17 cellular contexts compared by ENCODE assay signal in genomic region chr5:115435065-115435775, GRCh38.
"Had no signal": no experiment of that assay in that cellular context is flagged by ENCODE, and none has a peak within 500 bp of the region (broad histone marks: within the 10 kb centered on the region; RNA-seq: fewer than 3 reads in every experiment).

No MANE protein-coding gene starts in this region.

- H3K27ac ChIP-seq: ovary, thyroid gland, uterus had no signal

- H3K4me1 ChIP-seq: thyroid gland, uterus had no signal

- ATAC-seq: activated T-cell treated with anti-CD3 and anti-CD28 coated beads, Interleukin-2, amount 50 U/mL, for 72 hours; gastrocnemius medialis; left colon; mucosa of descending colon; naive thymus-derived CD4-positive, alpha-beta T cell; sciatic nerve had no signal

- H3K36me3 ChIP-seq: gastrocnemius medialis, ovary, thyroid gland, uterus had no signal

- H3K9me3 ChIP-seq: gastrocnemius medialis, ovary, thyroid gland had no signal

- H3K27me3 ChIP-seq: gastrocnemius medialis, ovary, thyroid gland, uterus had no signal

- DNase-seq: activated CD4-positive, alpha-beta T cell treated with anti-CD3 and anti-CD28 coated beads, Interleukin-2, amount 10 ng/mL, durations not matched to agents 7 days and 5 days; activated CD8-positive, alpha-beta memory T cell treated with anti-CD3 and anti-CD28 coated beads, Interleukin-2, amount 50 U/mL, for 48 hours; activated gamma-delta T cell; activated T-cell treated with anti-CD3 and anti-CD28 coated beads, Interleukin-2, amount 50 U/mL, for 72 hours; central memory CD4-positive, alpha-beta T cell; effector CD8-positive, alpha-beta T cell; gastrocnemius medialis; left colon; mucosa of descending colon; naive thymus-derived CD4-positive, alpha-beta T cell; ovary; stimulated activated CD4-positive, alpha-beta T cell treated with anti-CD3 and anti-CD28 coated beads, Interleukin-12 subunit alpha, Interleukin-12 subunit beta, amount 100 ng/mL, for 4 hours; stimulated activated CD4-positive, alpha-beta T cell treated with anti-CD3 and anti-CD28 coated beads, Interleukin-2, amount 100 ng/mL, for 24 hours; T-helper 9 cell; thyroid gland; uterus had no signal

- H3K4me3 ChIP-seq: gastrocnemius medialis, mucosa of descending colon, ovary, thyroid gland, uterus had no signal
